18 cellular contexts compared by ENCODE assay signal in genomic region chr6:161061576-161061975, GRCh38.
DNase-seq lines count a peak whose midpoint lies in the region; ATAC-seq, FAIRE-seq and TF ChIP-seq lines count a peak whose summit lies in the region.
"Had no signal": no experiment of that assay in that cellular context is flagged by ENCODE, and none has a peak within 500 bp of the region (broad histone marks: within the 10 kb centered on the region; RNA-seq: fewer than 3 reads in every experiment).

No MANE protein-coding gene starts in this region.

- H3K4me1 ChIP-seq in GM12878 (ENCODE audit: control insufficient read depth, insufficient read depth, low read length) (peaks cover 13% of the 10 kb centered on the region), kidney (ENCODE audit: control insufficient read depth in 1 of 2, insufficient read depth in 1 of 2, low read depth in 1 of 2, low read length in 2 of 2) (peaks cover 0 to 3% of the 10 kb centered on the region in 2 donors), right cardiac atrium (ENCODE audit: control insufficient read depth, insufficient read depth, low read length) (no peaks in the 10 kb centered on the region)

- CTCF ChIA-PET in GM12878 (lab: Yijun Ruan, JAX): interaction anchor here (1.2 kb wide), 1 partner anchor 24 kb away, joined by 3 read pairs; no protein-coding TSS in a partner anchor

- H4K20me1 ChIP-seq in GM12878 (ENCODE audit: control insufficient read depth, insufficient read depth): no peaks in the 10 kb centered on the region
- H4K20me1 ChIP-seq: BLaER1 treated with 17β-estradiol and CSF1 and Interleukin-3, amounts not matched to agents 10 nM and 100 nM had no signal

- FAIRE-seq in A204.1 (lab: Jason Lieb, UNC): peak; percentile 51
- FAIRE-seq in RCC 7860 (lab: Jason Lieb, UNC): peak; percentile 20
- no peak for FAIRE-seq in GM12878 (lab: Jason Lieb, UNC)
- FAIRE-seq in kidney (lab: Jason Lieb, UNC): peak; percentile 17
- FAIRE-seq: HTR-8/SVneo had no signal

- H3K4me3 ChIP-seq in GM12878 (no peak overlapping the region), kidney (ENCODE audit: low read length in 2 of 2) (no peak overlapping the region), right cardiac atrium (ENCODE audit: low read length) (no peak overlapping the region)
- H3K4me3 ChIP-seq: BLaER1 treated with 17β-estradiol and CSF1 and Interleukin-3, amounts not matched to agents 10 nM and 100 nM; GM23248 had no signal

- TF ChIP-seq POLR2A in GM12878 (IDR thresholded peaks at IDR 0.05; ENCODE audit: low read depth, low read length): no peak

- 84% methylated on average over 3 of the region's 3 CpGs for WGBS in GM12878 (ENCODE audit: insufficient coverage, insufficient replicate concordance, low lambda C conversion rate, missing lambda C conversion rate)
- WGBS in right cardiac atrium: 96% methylated on average over 3 of the region's 3 CpGs

- no TSS peak for BruUV-seq in GM12878 (replicated peaks; lab: Mats Ljungman, UMichigan)

- no peak overlapping the region for H3K4me2 ChIP-seq in GM12878 (ENCODE audit: control insufficient read depth, insufficient read depth)
- H3K4me2 ChIP-seq: BLaER1 treated with 17β-estradiol and CSF1 and Interleukin-3, amounts not matched to agents 10 nM and 100 nM had no signal

- H3K79me2 ChIP-seq in GM12878 (ENCODE audit: control insufficient read depth, insufficient read depth, low read length): peaks cover 6% of the 10 kb centered on the region

- RAD21 ChIA-PET in GM12878 (lab: Charles Lee; ENCODE audit: unreplicated experiment): no interaction called here

- no peak for ATAC-seq in GM12878
- no peak for ATAC-seq in right cardiac atrium
- ATAC-seq: CD8-positive, alpha-beta T cell; HCT116 had no signal

- DNase-seq in RCC 7860 (ENCODE audit: low spot score) (no peak), GM12878 (ENCODE audit: low read depth, low spot score) (no peak), kidney (no peak), ecto neural progenitor cell (ENCODE audit: low spot score) (no peak), right cardiac atrium (no peak)
- DNase-seq in activated naive CD4-positive, alpha-beta T cell treated with anti-CD3 and anti-CD28 coated beads, Interleukin-2, amount 50 U/mL, for 16 hours: no peak
- DNase-seq: 8988T; Calu3; CD8-positive, alpha-beta T cell; DMS79 treated with DMSO at 0.1 percent for 48 hours; GF-D8; GM23248; HFFc6; IMR-90 had no signal

- no peaks in the 10 kb centered on the region for H3K27me3 ChIP-seq in GM12878 (replicated peaks in 1 of 2; ENCODE audit: control insufficient read depth in 2 of 2, insufficient read depth in 2 of 2, low read length in 1 of 2)
- no peaks in the 10 kb centered on the region for H3K27me3 ChIP-seq in right cardiac atrium (ENCODE audit: control insufficient read depth, insufficient read depth)
- H3K27me3 ChIP-seq: BLaER1 treated with 17β-estradiol and CSF1 and Interleukin-3, amounts not matched to agents 10 nM and 100 nM had no signal

- no peaks in the 10 kb centered on the region for H3K36me3 ChIP-seq in GM12878 (ENCODE audit: control insufficient read depth in 2 of 2, insufficient read depth in 2 of 2, low read length in 1 of 2)
- H3K36me3 ChIP-seq in kidney (ENCODE audit: control insufficient read depth in 1 of 2, insufficient read depth in 2 of 2, low read length in 2 of 2): no peaks in the 10 kb centered on the region

- H3K9me3 ChIP-seq in GM12878 (replicated peaks; ENCODE audit: control insufficient read depth, insufficient read depth, low read length): peaks cover 6% of the 10 kb centered on the region; the same call in 2 of the 3 replicates
- no peaks in the 10 kb centered on the region for H3K9me3 ChIP-seq in kidney (ENCODE audit: control insufficient read depth in 1 of 2, low read length in 2 of 2)
- no peaks in the 10 kb centered on the region for H3K9me3 ChIP-seq in right cardiac atrium (ENCODE audit: control insufficient read depth, low read length)

- no peak for TF ChIP-seq CTCF in GM12878 (IDR thresholded peaks at IDR 0.05 in 2 of 3, conservative IDR thresholded peaks at IDR 0.05 in 1 of 3; ENCODE audit: control insufficient read depth in 2 of 3, extremely low read depth in 1 of 3, insufficient read depth in 1 of 3, low read depth in 3 of 3, low read length in 3 of 3)
- TF ChIP-seq CTCF in kidney (IDR thresholded peaks at IDR 0.05; ENCODE audit: borderline replicate concordance, extremely low read depth, insufficient read depth): no peak

- SMC1A ChIA-PET in GM12878 (lab: Charles Lee; ENCODE audit: uncharacterized antibody, unreplicated experiment): interaction anchor here (0.8 to 1.1 kb wide), 3 partner anchors 19 to 66 kb away, joined by 3 to 4 read pairs (median 3); no protein-coding TSS in a partner anchor

- no peak overlapping the region for H3K9ac ChIP-seq in GM12878 (ENCODE audit: control insufficient read depth, insufficient read depth, low read length)
- no peak overlapping the region for H3K9ac ChIP-seq in kidney (ENCODE audit: low read length in 2 of 2)
- H3K9ac ChIP-seq: BLaER1 treated with 17β-estradiol and CSF1 and Interleukin-3, amounts not matched to agents 10 nM and 100 nM; GM23248 had no signal

- no peak for TF ChIP-seq EP300 in GM12878 (IDR thresholded peaks at IDR 0.05; ENCODE audit: borderline replicate concordance in 1 of 2, control insufficient read depth in 1 of 2, low read depth in 2 of 2, low read length in 2 of 2)

- H3K27ac ChIP-seq in GM12878 (ENCODE audit: control insufficient read depth, insufficient read depth): no peak overlapping the region
- H3K27ac ChIP-seq in kidney (ENCODE audit: low read depth in 2 of 2, low read length in 2 of 2): no peak overlapping the region
- no peak overlapping the region for H3K27ac ChIP-seq in right cardiac atrium (ENCODE audit: low read length)
- H3K27ac ChIP-seq: BLaER1 treated with 17β-estradiol and CSF1 and Interleukin-3, amounts not matched to agents 10 nM and 100 nM; GM23248 had no signal

- intact Hi-C loops in GM12878 (cut with micrococcal nuclease; ENCODE audit: unreplicated experiment): no loop called here
- intact Hi-C loops in kidney (cut with DNase I): no loop called here
- intact Hi-C loops in right cardiac atrium (cut with DNase I): no loop called here

- in situ Hi-C loops in GM12878 (cut with MboI): no loop called here

- H2AFZ ChIP-seq in GM12878 (ENCODE audit: control insufficient read depth, low read depth, low read length): no peak overlapping the region
- H2AFZ ChIP-seq: GM23248 had no signal

- POLR2A ChIA-PET in GM12878 (lab: Charles Lee): no interaction called here

- TF ChIP-seq RAD21 in GM12878 (IDR thresholded peaks at IDR 0.05; ENCODE audit: insufficient read depth, low read depth, low read length): no peak

TF ChIP-seq in GM12878, 131 proteins besides CTCF, POLR2A, EP300 and RAD21:
- TF ChIP-seq CUX1 (IDR thresholded peaks at IDR 0.05; ENCODE audit: insufficient replicate concordance, low read depth, low read length) (no peak), ZBTB33 (IDR thresholded peaks at IDR 0.05) (peak; percentile 97)
